17 cellular contexts compared by ENCODE assay signal in genomic region chr6:79230149-79230548, GRCh38. TPM values are rescaled to one million over a fixed set of nuclear protein-coding genes. Genes with fewer than 3 reads are reported as not detected.
DNase-seq lines count a peak whose midpoint lies in the region; ATAC-seq, FAIRE-seq and TF ChIP-seq lines count a peak whose summit lies in the region.
"Had no signal": no experiment of that assay in that cellular context is flagged by ENCODE, and none has a peak within 500 bp of the region (broad histone marks: within the 10 kb centered on the region; RNA-seq: fewer than 3 reads in every experiment).

No MANE protein-coding gene starts in this region.

- CTCF ChIA-PET in activated naive CD4-positive, alpha-beta T cell treated with anti-CD3 and anti-CD28 coated beads, Interleukin-2, amount 10 ng/mL, durations not matched to agents 7 days and 5 days (lab: Charles Lee) = no interaction called here

- peaks cover 7% of the 10 kb centered on the region for H3K36me3 Mint-ChIP-seq in mesothelial cell of epicardium
- H3K36me3 Mint-ChIP-seq in activated naive CD4-positive, alpha-beta T cell treated with anti-CD3 and anti-CD28 coated beads, Interleukin-2, amount 10 ng/mL, durations not matched to agents 7 days and 5 days = no peaks in the 10 kb centered on the region

- H3K4me1 ChIP-seq in Loucy (ENCODE audit: insufficient read depth, low read length, poor library complexity, severe bottlenecking) = peaks cover 65% of the 10 kb centered on the region

- DNase-seq in EL (peak; percentile 6), cardiac fibroblast (ENCODE audit: low read depth in 2 of 2) (peak; percentile 20 to 40), mesothelial cell of epicardium (ENCODE audit: low spot score in 2 of 2, unreplicated experiment in 2 of 2) (no peak), GM12891 (ENCODE audit: insufficient read length, low spot score) (no peak), medulla oblongata (ENCODE audit: extremely low spot score) (no peak)
- DNase-seq in activated naive CD4-positive, alpha-beta T cell treated with anti-CD3 and anti-CD28 coated beads, Interleukin-2, amount 10 ng/mL, durations not matched to agents 7 days and 5 days = no peak
- DNase-seq: DMS153, KBM-7, NCI-H1092, NCI-H146, NCI-H2081 treated with DMSO at 0.1 percent for 48 hours, NCI-H524 had no signal

- H3K4me1 Mint-ChIP-seq in mesothelial cell of epicardium = peaks cover 29% of the 10 kb centered on the region
- H3K4me1 Mint-ChIP-seq in activated naive CD4-positive, alpha-beta T cell treated with anti-CD3 and anti-CD28 coated beads, Interleukin-2, amount 10 ng/mL, durations not matched to agents 7 days and 5 days = peaks cover 23% of the 10 kb centered on the region

- no peak overlapping the region for H2AFZ ChIP-seq in Loucy (ENCODE audit: low read length)

- no peak overlapping the region for H3K9ac ChIP-seq in Loucy (ENCODE audit: low read depth, low read length, poor library complexity, severe bottlenecking)

- H3K4me3 Mint-ChIP-seq in mesothelial cell of epicardium = no peak overlapping the region
- no peak overlapping the region for H3K4me3 Mint-ChIP-seq in activated naive CD4-positive, alpha-beta T cell treated with anti-CD3 and anti-CD28 coated beads, Interleukin-2, amount 10 ng/mL, durations not matched to agents 7 days and 5 days

- TF ChIP-seq CTCF in Loucy (conservative IDR thresholded peaks at IDR 0.05; ENCODE audit: low read length) (no peak), cardiac fibroblast (IDR thresholded peaks at IDR 0.05; ENCODE audit: low read depth, low read length) (no peak), mesothelial cell of epicardium (IDR thresholded peaks at IDR 0.05; ENCODE audit: unreplicated experiment) (no peak)

- FAIRE-seq in GM12891 (lab: Jason Lieb, UNC) = no peak

- peaks cover 91% of the 10 kb centered on the region for H3K79me2 ChIP-seq in Loucy (ENCODE audit: insufficient read depth, low read length)

- no peaks in the 10 kb centered on the region for H3K36me3 ChIP-seq in Loucy (ENCODE audit: insufficient read depth, low read length)

- peak overlapping the region; percentile 95 for H3K4me3 ChIP-seq in Loucy (ENCODE audit: low read length, poor library complexity, severe bottlenecking)
- no peak overlapping the region for H3K4me3 ChIP-seq in cardiac fibroblast (replicated peaks in 1 of 2; ENCODE audit: low read depth in 2 of 2, low read length in 2 of 2)

- H3K27me3 ChIP-seq in Loucy (ENCODE audit: insufficient read depth, low read length, poor library complexity, severe bottlenecking) = no peaks in the 10 kb centered on the region

- no peak for ATAC-seq in HG03432 (IDR thresholded peaks at IDR 0.05; ENCODE audit: unreplicated experiment)
- ATAC-seq: Panc1, Right ventricle myocardium inferior had no signal

- peak overlapping the region; percentile 93 for H3K4me2 ChIP-seq in Loucy (ENCODE audit: low read depth, low read length, poor library complexity, severe bottlenecking)

- H3K9me3 ChIP-seq in Loucy (ENCODE audit: insufficient read depth, low read depth, low read length) = no peaks in the 10 kb centered on the region
- H3K9me3 ChIP-seq: Caco-2 had no signal

- peak overlapping the region; percentile 16 for H3K27ac Mint-ChIP-seq in mesothelial cell of epicardium
- no peak overlapping the region for H3K27ac Mint-ChIP-seq in activated naive CD4-positive, alpha-beta T cell treated with anti-CD3 and anti-CD28 coated beads, Interleukin-2, amount 10 ng/mL, durations not matched to agents 7 days and 5 days

- no peaks in the 10 kb centered on the region for H3K9me2 ChIP-seq in Loucy (replicated peaks; ENCODE audit: low read depth, low read length)

- H4K20me1 ChIP-seq in Loucy (ENCODE audit: insufficient read depth, low read length, poor library complexity, severe bottlenecking) = peaks cover 72% of the 10 kb centered on the region

- peaks cover under 1% of the 10 kb centered on the region for H3K9me3 Mint-ChIP-seq in mesothelial cell of epicardium
- H3K9me3 Mint-ChIP-seq in activated naive CD4-positive, alpha-beta T cell treated with anti-CD3 and anti-CD28 coated beads, Interleukin-2, amount 10 ng/mL, durations not matched to agents 7 days and 5 days = no peaks in the 10 kb centered on the region

- TF ChIP-seq POLR2A in GM12891 (IDR thresholded peaks at IDR 0.05; ENCODE audit: low read depth, low read length) = no peak

- H3F3A ChIP-seq in Loucy (ENCODE audit: low read depth) = no peaks in the 10 kb centered on the region; the same call in 1 of the 2 replicates

- H3K27me3 Mint-ChIP-seq in mesothelial cell of epicardium (ENCODE audit: low read depth) = no peaks in the 10 kb centered on the region
- no peaks in the 10 kb centered on the region for H3K27me3 Mint-ChIP-seq in activated naive CD4-positive, alpha-beta T cell treated with anti-CD3 and anti-CD28 coated beads, Interleukin-2, amount 10 ng/mL, durations not matched to agents 7 days and 5 days

TF ChIP-seq in GM12891, 5 proteins besides CTCF, POLR2A, EP300 and RAD21:
- TF ChIP-seq POU2F2 (IDR thresholded peaks at IDR 0.05; ENCODE audit: low read depth, low read length) = no peak
- TF ChIP-seq POLR2AphosphoS5 (IDR thresholded peaks at IDR 0.05; ENCODE audit: low read depth, low read length) = no peak
- no peak for TF ChIP-seq PAX5 (IDR thresholded peaks at IDR 0.05; ENCODE audit: insufficient read depth, low read length, severe bottlenecking)
- no peak for TF ChIP-seq TAF1 (IDR thresholded peaks at IDR 0.05; ENCODE audit: low read depth, low read length)
- no peak for TF ChIP-seq SPI1 (IDR thresholded peaks at IDR 0.05; ENCODE audit: low read depth, low read length)

RNA-seq across cellular contexts. Expression of gene HMGN3, which starts 4.3 kb away (rescaled TPM):
- total RNA-seq in mesothelial cell of epicardium = 104 to 106 TPM (median 104 TPM) in 3 replicates
- polyA plus RNA-seq in GM12891 (2012; ENCODE audit: low read depth, missing spikeins) = 180 TPM

Comparison
In these comparisons a context has a peak if more than half of its experiments do, and no peak if none do; other contexts are left out.
1. DNase-seq: peak in EL (single experiment) and cardiac fibroblast (2 of 2); none in mesothelial cell of epicardium (0 of 2), GM12891 (single experiment), activated naive CD4-positive, alpha-beta T cell treated with anti-CD3 and anti-CD28 coated beads, Interleukin-2, amount 10 ng/mL, durations not matched to agents 7 days and 5 days (single experiment) and medulla oblongata (single experiment).